Comparison of ENCODE assay signal across 15 cellular contexts in the genomic region with DNA sequence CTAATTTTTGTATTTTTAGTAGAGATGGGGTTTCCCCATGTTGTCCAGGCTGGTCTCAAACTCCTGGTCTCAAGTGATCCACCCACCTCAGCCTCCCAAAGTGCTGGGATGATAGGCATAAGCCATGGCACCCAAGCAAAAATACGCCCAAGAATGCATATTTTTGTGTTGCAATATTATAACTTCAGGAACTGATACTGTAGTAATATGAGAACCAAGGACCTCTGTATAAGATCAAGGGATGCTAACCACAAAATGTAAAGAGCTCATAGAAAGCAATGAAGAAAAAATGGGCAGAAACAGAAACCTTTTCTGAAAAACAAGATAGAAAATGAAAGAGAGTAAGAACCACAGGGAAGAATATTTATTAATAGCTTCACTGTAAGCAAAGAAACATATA.
DNase-seq lines count a peak whose midpoint lies in the region.
"Had no signal": no experiment of that assay in that cellular context is flagged by ENCODE, and none has a peak within 500 bp of the region (broad histone marks: within the 10 kb centered on the region; RNA-seq: fewer than 3 reads in every experiment).

No MANE protein-coding gene starts in this region.

- H3K9me3 Mint-ChIP-seq in activated naive CD4-positive, alpha-beta T cell treated with anti-CD3 and anti-CD28 coated beads, Interleukin-2, amount 10 ng/mL, durations not matched to agents 7 days and 5 days: no peaks in the 10 kb centered on the region
- H3K9me3 Mint-ChIP-seq in T-helper 2 cell treated with Interferon-gamma antibody and Interleukin-4, amounts not matched to agents 5 μg/mL and 100 μg/mL, for 36 hours: no peaks in the 10 kb centered on the region
- H3K9me3 Mint-ChIP-seq: CD4-positive, alpha-beta T cell; CD8-positive, alpha-beta T cell had no signal

- peaks cover 18% of the 10 kb centered on the region for H3K4me1 Mint-ChIP-seq in activated naive CD4-positive, alpha-beta T cell treated with anti-CD3 and anti-CD28 coated beads, Interleukin-2, amount 10 ng/mL, durations not matched to agents 7 days and 5 days
- H3K4me1 Mint-ChIP-seq in T-helper 2 cell treated with Interferon-gamma antibody and Interleukin-4, amounts not matched to agents 5 μg/mL and 100 μg/mL, for 36 hours (ENCODE audit: low read depth): peaks cover 15% of the 10 kb centered on the region

- CTCF ChIA-PET in activated naive CD4-positive, alpha-beta T cell treated with anti-CD3 and anti-CD28 coated beads, Interleukin-2, amount 10 ng/mL, durations not matched to agents 7 days and 5 days (lab: Charles Lee): no interaction called here

- peak overlapping the region; percentile 42 for H3K27ac Mint-ChIP-seq in activated naive CD4-positive, alpha-beta T cell treated with anti-CD3 and anti-CD28 coated beads, Interleukin-2, amount 10 ng/mL, durations not matched to agents 7 days and 5 days
- H3K27ac Mint-ChIP-seq in T-helper 2 cell treated with Interferon-gamma antibody and Interleukin-4, amounts not matched to agents 5 μg/mL and 100 μg/mL, for 36 hours: peak overlapping the region; percentile 46
- H3K27ac Mint-ChIP-seq: CD4-positive, alpha-beta T cell; CD8-positive, alpha-beta T cell had no signal

- H3K36me3 Mint-ChIP-seq in activated naive CD4-positive, alpha-beta T cell treated with anti-CD3 and anti-CD28 coated beads, Interleukin-2, amount 10 ng/mL, durations not matched to agents 7 days and 5 days: no peaks in the 10 kb centered on the region
- no peaks in the 10 kb centered on the region for H3K36me3 Mint-ChIP-seq in T-helper 2 cell treated with Interferon-gamma antibody and Interleukin-4, amounts not matched to agents 5 μg/mL and 100 μg/mL, for 36 hours (ENCODE audit: low read depth)
- H3K36me3 Mint-ChIP-seq: CD8-positive, alpha-beta T cell had no signal

- DNase-seq in activated naive CD4-positive, alpha-beta T cell treated with anti-CD3 and anti-CD28 coated beads, Interleukin-2, amount 10 ng/mL, durations not matched to agents 7 days and 5 days: no peak
- DNase-seq in activated naive CD4-positive, alpha-beta T cell treated with anti-CD3 and anti-CD28 coated beads, Interleukin-2, amount 50 U/mL, for 16 hours: no peak
- DNase-seq in MV-4-11 (lab: John Stamatoyannopoulos, UW) (peak; percentile 59), dermis blood vessel endothelial cell (no peak), NCI-H2029 (lab: John Stamatoyannopoulos, UW) (no peak), NCI-H1048 (lab: John Stamatoyannopoulos, UW) (no peak)
- no peak for DNase-seq in T-helper 2 cell treated with Interferon-gamma antibody and Interleukin-4, amounts not matched to agents 5 μg/mL and 100 μg/mL, for 36 hours (ENCODE audit: low spot score)
- DNase-seq: 8988T; ACHN; BE2C; Caco-2; Calu3; CD4-positive, alpha-beta T cell; CD8-positive, alpha-beta T cell; GF-D8 had no signal

- H3K4me3 Mint-ChIP-seq in activated naive CD4-positive, alpha-beta T cell treated with anti-CD3 and anti-CD28 coated beads, Interleukin-2, amount 10 ng/mL, durations not matched to agents 7 days and 5 days: no peak overlapping the region
- peak overlapping the region; percentile 15 for H3K4me3 Mint-ChIP-seq in T-helper 2 cell treated with Interferon-gamma antibody and Interleukin-4, amounts not matched to agents 5 μg/mL and 100 μg/mL, for 36 hours
- H3K4me3 Mint-ChIP-seq: CD4-positive, alpha-beta T cell; CD8-positive, alpha-beta T cell had no signal

- peaks cover 43% of the 10 kb centered on the region for H3K27me3 Mint-ChIP-seq in activated naive CD4-positive, alpha-beta T cell treated with anti-CD3 and anti-CD28 coated beads, Interleukin-2, amount 10 ng/mL, durations not matched to agents 7 days and 5 days
- peaks cover 19% of the 10 kb centered on the region for H3K27me3 Mint-ChIP-seq in T-helper 2 cell treated with Interferon-gamma antibody and Interleukin-4, amounts not matched to agents 5 μg/mL and 100 μg/mL, for 36 hours (ENCODE audit: low read depth)
- H3K27me3 Mint-ChIP-seq: CD4-positive, alpha-beta T cell had no signal
